8 cellular contexts compared by ENCODE assay signal in genomic region chr3:87167634-87168456, GRCh38. TPM values are rescaled to one million over a fixed set of nuclear protein-coding genes. Genes with fewer than 3 reads are reported as not detected.
DNase-seq lines count a peak whose midpoint lies in the region; ATAC-seq and TF ChIP-seq lines count a peak whose summit lies in the region.

No MANE protein-coding gene starts in this region.

- H3K4me3 Mint-ChIP-seq in activated T-helper 17 cell treated with anti-CD3 and anti-CD28 coated beads, Interleukin-2, amount 50 U/mL, for 72 hours = peak overlapping the region; percentile 24

- no peak overlapping the region for H3K27ac ChIP-seq in left ventricle myocardium inferior (replicated peaks)
- H3K27ac ChIP-seq in gastrocnemius medialis = no peak overlapping the region

- H3K4me1 Mint-ChIP-seq in activated T-helper 17 cell treated with anti-CD3 and anti-CD28 coated beads, Interleukin-2, amount 50 U/mL, for 72 hours = no peaks in the 10 kb centered on the region

- ATAC-seq in GM18907 (IDR thresholded peaks at IDR 0.05; ENCODE audit: unreplicated experiment) (peak; percentile 92), HG03066 (IDR thresholded peaks at IDR 0.05; ENCODE audit: low read depth, unreplicated experiment) (peak; percentile 85), gastrocnemius medialis (no peak)
- peak; percentile 28 for ATAC-seq in activated T-helper 17 cell treated with anti-CD3 and anti-CD28 coated beads, Interleukin-2, amount 50 U/mL, for 72 hours (replicated peaks)

- H3K9me3 Mint-ChIP-seq in activated T-helper 17 cell treated with anti-CD3 and anti-CD28 coated beads, Interleukin-2, amount 50 U/mL, for 72 hours = no peaks in the 10 kb centered on the region

- H3K36me3 ChIP-seq in left ventricle myocardium inferior (no peaks in the 10 kb centered on the region), gastrocnemius medialis (no peaks in the 10 kb centered on the region)

- peak; percentile 75 for TF ChIP-seq CTCF in left ventricle myocardium inferior (IDR thresholded peaks at IDR 0.05; ENCODE audit: borderline replicate concordance)
- TF ChIP-seq CTCF in gastrocnemius medialis (IDR thresholded peaks at IDR 0.05 in 4 of 5, conservative IDR thresholded peaks at IDR 0.05 in 1 of 5) = peak in 4 of 5 experiments; percentile 33 to 65 (median 52)

- no peak overlapping the region for H3K27ac Mint-ChIP-seq in activated T-helper 17 cell treated with anti-CD3 and anti-CD28 coated beads, Interleukin-2, amount 50 U/mL, for 72 hours

- H3K9me3 ChIP-seq in left ventricle myocardium inferior (replicated peaks) (no peaks in the 10 kb centered on the region), gastrocnemius medialis (no peaks in the 10 kb centered on the region)

- H3K4me1 ChIP-seq in left ventricle myocardium inferior (no peaks in the 10 kb centered on the region), gastrocnemius medialis (no peaks in the 10 kb centered on the region)

- intact Hi-C loops in left ventricle myocardium inferior (cut with micrococcal nuclease) (no loop called here), gastrocnemius medialis (cut with DNase I; ENCODE audit: low total_unique reads) (loop anchor here (5.0 kb wide), 1 partner anchor 396 kb away; no protein-coding TSS in a partner anchor)

- H3K4me3 ChIP-seq in left ventricle myocardium inferior (peak overlapping the region; percentile 55), gastrocnemius medialis (peak overlapping the region; percentile 34 to 49 (median 42))

- in situ Hi-C loops in gastrocnemius medialis (cut with MboI; ENCODE audit: low sequenced_read_pairs in 4 of 4) = loop anchor here in 2 of 4 donors (10.0 to 25.0 kb wide), 3 partner anchors 193 to 393 kb away; no protein-coding TSS in a partner anchor

- H3K27me3 ChIP-seq in left ventricle myocardium inferior (ENCODE audit: low read depth) (peaks cover 5% of the 10 kb centered on the region), gastrocnemius medialis (no peaks in the 10 kb centered on the region)

- TF ChIP-seq POLR2A in gastrocnemius medialis (IDR thresholded peaks at IDR 0.05) = no peak

- DNase-seq in DMS114 treated with DMSO at 0.1 percent for 48 hours (lab: John Stamatoyannopoulos, UW; ENCODE audit: unreplicated experiment) (peak; percentile 94), NCI-H226 (peak; percentile 30), left ventricle myocardium inferior (no peak), gastrocnemius medialis (no peak), NCI-H187 (lab: John Stamatoyannopoulos, UW) (no peak)

- no peaks in the 10 kb centered on the region for H3K36me3 Mint-ChIP-seq in activated T-helper 17 cell treated with anti-CD3 and anti-CD28 coated beads, Interleukin-2, amount 50 U/mL, for 72 hours (ENCODE audit: low read depth)

- peaks cover 14% of the 10 kb centered on the region for H3K27me3 Mint-ChIP-seq in activated T-helper 17 cell treated with anti-CD3 and anti-CD28 coated beads, Interleukin-2, amount 50 U/mL, for 72 hours

RNA-seq across cellular contexts. Expression of gene CHMP2B, which starts 59.3 kb away (rescaled TPM):
- total RNA-seq in activated T-helper 17 cell treated with anti-CD3 and anti-CD28 coated beads, Interleukin-2, amount 50 U/mL, for 72 hours = 10 to 100 TPM; 19.8 to 22.0 TPM
- 35.8 TPM for total RNA-seq in left ventricle myocardium inferior
- total RNA-seq in gastrocnemius medialis = 10 to 100 TPM; 30.7 to 46.9 (median 33.6) TPM

Comparison
In these comparisons a context has a peak if more than half of its experiments do, and no peak if none do; other contexts are left out.
1. DNase-seq: peak in DMS114 treated with DMSO at 0.1 percent for 48 hours (single experiment) and NCI-H226 (single experiment); none in left ventricle myocardium inferior (single experiment), gastrocnemius medialis (0 of 2) and NCI-H187 (0 of 2).
2. ATAC-seq: peak in GM18907 (single experiment), HG03066 (single experiment) and activated T-helper 17 cell treated with anti-CD3 and anti-CD28 coated beads, Interleukin-2, amount 50 U/mL, for 72 hours (single experiment); none in gastrocnemius medialis (0 of 2).